8 cellular contexts compared by ENCODE assay signal in the genomic region with DNA sequence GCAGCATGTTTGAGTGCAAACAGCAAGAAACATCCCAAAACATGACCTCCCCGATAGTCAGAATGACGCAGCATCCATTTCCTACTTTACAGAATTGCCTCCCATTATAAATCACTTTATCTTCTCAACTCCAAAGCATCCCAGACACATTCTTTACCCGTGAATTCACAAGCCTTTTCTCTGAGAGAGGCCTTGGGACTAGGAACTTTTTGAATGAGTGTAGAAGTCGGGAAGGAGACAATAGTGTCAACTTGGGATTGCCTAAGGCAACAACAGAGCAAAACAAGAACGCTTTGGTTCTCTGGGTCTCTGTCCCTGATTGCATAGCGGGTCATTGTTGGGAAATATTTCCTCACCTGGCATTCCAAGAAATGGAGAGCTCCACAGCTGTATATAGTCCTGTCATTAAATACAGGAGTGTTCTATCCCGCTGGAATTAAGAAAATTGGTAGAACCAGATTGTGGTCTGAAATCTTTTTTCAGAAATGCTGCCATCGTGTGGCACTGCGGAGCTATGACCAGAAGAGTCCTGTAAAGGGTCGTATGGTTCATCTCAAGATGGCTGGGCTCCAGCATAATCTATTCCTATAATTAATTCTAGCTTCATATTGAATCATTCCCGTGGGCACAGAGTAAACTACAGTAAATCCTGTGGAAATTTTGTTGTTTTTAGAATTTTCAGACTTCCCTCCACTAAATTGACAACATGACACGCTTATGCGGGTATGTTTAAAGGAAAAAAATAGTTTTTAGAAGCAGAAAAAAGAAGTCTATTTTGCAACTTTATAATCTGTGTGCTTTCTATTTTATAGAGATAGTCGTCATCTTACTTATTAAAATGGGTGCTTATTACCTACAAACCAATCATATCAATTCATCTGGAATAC. TPM values are rescaled to one million over a fixed set of nuclear protein-coding genes. Genes with fewer than 3 reads are reported as not detected.
DNase-seq lines count a peak whose midpoint lies in the region; ATAC-seq, FAIRE-seq and TF ChIP-seq lines count a peak whose summit lies in the region.

No MANE protein-coding gene starts in this region.

- 8% methylated on average over 10 of the region's 14 CpGs for WGBS in HUES64
- 25% methylated on average over 14 of the region's 14 CpGs for WGBS in hepatocyte (ENCODE audit: low lambda C conversion rate, missing lambda C conversion rate)
- WGBS in lower leg skin, 2 donors = 25 to 28% methylated on average over 14 of the region's 14 CpGs

- TF ChIP-seq CTCF in astrocyte (IDR thresholded peaks at IDR 0.05; ENCODE audit: insufficient read depth, low read depth, low read length) (peak; percentile 90), hepatocyte (IDR thresholded peaks at IDR 0.05; ENCODE audit: poor library complexity) (peak; percentile 86), retinal pigment epithelial cell (conservative IDR thresholded peaks at IDR 0.05; ENCODE audit: low read depth, low read length) (peak; percentile 89), lower leg skin (IDR thresholded peaks at IDR 0.05) (no peak)

- DNase-seq in ELF-1 (ENCODE audit: low read depth, low spot score) (peak; percentile 91), astrocyte (ENCODE audit: low read depth) (peak; percentile 94), hepatocyte (ENCODE audit: low spot score) (peak; percentile 73), retinal pigment epithelial cell (ENCODE audit: low read depth) (no peak), lower leg skin (ENCODE audit: low spot score in 2 of 2) (no peak)

- H3K4me1 Mint-ChIP-seq in astrocyte (ENCODE audit: low read depth, unreplicated experiment) = peaks cover 20% of the 10 kb centered on the region

- H3K9me2 ChIP-seq in hepatocyte (replicated peaks; ENCODE audit: insufficient read depth) = no peaks in the 10 kb centered on the region

- no peak for TF ChIP-seq POLR2A in lower leg skin (IDR thresholded peaks at IDR 0.05)

- peak; percentile 96 for FAIRE-seq in astrocyte (lab: Jason Lieb, UNC)

- H3K27ac ChIP-seq in HUES64 (ENCODE audit: low read depth, low read length) = peak overlapping the region; percentile 75
- H3K27ac ChIP-seq in astrocyte (ENCODE audit: low read depth, low read length) = peak overlapping the region; percentile 88
- H3K27ac ChIP-seq in hepatocyte = no peak overlapping the region

- H3K4me2 ChIP-seq in astrocyte (ENCODE audit: low read length) (peak overlapping the region; percentile 83), hepatocyte (peak overlapping the region; percentile 69)

- no peaks in the 10 kb centered on the region for H4K20me1 ChIP-seq in astrocyte (ENCODE audit: insufficient read depth, low read length)
- H4K20me1 ChIP-seq in hepatocyte (ENCODE audit: insufficient read depth, poor library complexity, severe bottlenecking) = no peaks in the 10 kb centered on the region

- H3K36me3 ChIP-seq in HUES64 (ENCODE audit: insufficient read depth, low read length) (no peaks in the 10 kb centered on the region; the same call in 1 of the 2 replicates), astrocyte (ENCODE audit: insufficient read depth, low read length) (no peaks in the 10 kb centered on the region), hepatocyte (replicated peaks; ENCODE audit: insufficient read depth, low read depth) (no peaks in the 10 kb centered on the region)

- H3K9me3 ChIP-seq in HUES64 (ENCODE audit: insufficient read depth, low read depth, low read length) (no peaks in the 10 kb centered on the region), astrocyte (ENCODE audit: insufficient read depth, low read depth, low read length) (no peaks in the 10 kb centered on the region), hepatocyte (ENCODE audit: low read depth) (no peaks in the 10 kb centered on the region)

- H3K9ac ChIP-seq in HUES64 (ENCODE audit: low read depth, low read length) (peak overlapping the region; percentile 50; the same call in 1 of the 2 replicates), astrocyte (ENCODE audit: low read length) (peak overlapping the region; percentile 74)

- no peaks in the 10 kb centered on the region for H3K36me3 Mint-ChIP-seq in astrocyte (ENCODE audit: low read depth, unreplicated experiment)

- ATAC-seq in GM21515 (IDR thresholded peaks at IDR 0.05; ENCODE audit: unreplicated experiment) = peak; percentile 80

- H3K79me2 ChIP-seq in astrocyte (ENCODE audit: insufficient read depth, low read length) = no peaks in the 10 kb centered on the region
- no peaks in the 10 kb centered on the region for H3K79me2 ChIP-seq in hepatocyte

- no peaks in the 10 kb centered on the region for H3K27me3 Mint-ChIP-seq in astrocyte (ENCODE audit: low read depth, unreplicated experiment)

- peak overlapping the region; percentile 49 for H3K4me3 ChIP-seq in HUES64 (ENCODE audit: low read length)
- H3K4me3 ChIP-seq in astrocyte (ENCODE audit: insufficient read depth, low read depth, low read length) = peak overlapping the region; percentile 47
- H3K4me3 ChIP-seq in hepatocyte = no peak overlapping the region
- H3K4me3 ChIP-seq in retinal pigment epithelial cell (ENCODE audit: low read length) = no peak overlapping the region
- no peak overlapping the region for H3K4me3 ChIP-seq in lower leg skin (ENCODE audit: low read depth, poor library complexity, severe bottlenecking)

- H3K9me3 Mint-ChIP-seq in astrocyte (ENCODE audit: unreplicated experiment) = no peaks in the 10 kb centered on the region

- intact Hi-C loops in lower leg skin (cut with DNase I; ENCODE audit: low total_unique reads) = loop anchor here (10.0 kb wide), 1 partner anchor 119 kb away; no protein-coding TSS in a partner anchor

- peak overlapping the region; percentile 98 for H3K27ac Mint-ChIP-seq in astrocyte (ENCODE audit: unreplicated experiment)

- H3K4me1 ChIP-seq in HUES64 (ENCODE audit: insufficient read depth, low read length) (peaks cover 45% of the 10 kb centered on the region), astrocyte (ENCODE audit: insufficient read depth, low read length) (peaks cover 27% of the 10 kb centered on the region), hepatocyte (ENCODE audit: insufficient read depth) (no peaks in the 10 kb centered on the region)

- H3K27me3 ChIP-seq in HUES64 (ENCODE audit: insufficient read depth, low read length) (no peaks in the 10 kb centered on the region), astrocyte (ENCODE audit: insufficient read depth, low read length) (no peaks in the 10 kb centered on the region), hepatocyte (peaks cover 18% of the 10 kb centered on the region)

- H3K4me3 Mint-ChIP-seq in astrocyte (ENCODE audit: unreplicated experiment) = peak overlapping the region; percentile 72

- H2AFZ ChIP-seq in astrocyte (ENCODE audit: low read depth, low read length) = peak overlapping the region; percentile 57
- peak overlapping the region; percentile 21 for H2AFZ ChIP-seq in hepatocyte

TF ChIP-seq in PFSK-1, 5 proteins besides CTCF, POLR2A, EP300 and RAD21:
- TF ChIP-seq POLR2AphosphoS5 (IDR thresholded peaks at IDR 0.05; ENCODE audit: low read depth, low read length) (no peak), SIN3A (IDR thresholded peaks at IDR 0.05; ENCODE audit: borderline replicate concordance, insufficient read depth, low read length) (peak; percentile 37; the same call in 1 of the 2 replicates)

RNA-seq across cellular contexts. Expression of gene SPP1, which starts 2.0 kb away (rescaled TPM):
- 36.8 TPM for polyA plus RNA-seq in HUES64 (2013, experiment 1 of 2)
- polyA plus RNA-seq in HUES64 (2013, experiment 2 of 2) = 34.9 TPM
- 5,096 TPM for polyA plus RNA-seq in PFSK-1 (2012; ENCODE audit: insufficient read length, low read depth)
- total RNA-seq in astrocyte (153 and 217 TPM in 2 replicates), hepatocyte (175 and 225 TPM in 2 replicates), lower leg skin (10 to 100 TPM in 2 of 4 donors, 1 to 10 TPM in 2; 1.9 to 57.0 (median 7.4) TPM)
- polyA plus RNA-seq in hepatocyte = 244 and 466 TPM in 2 replicates

RNA-seq across cellular contexts. Expression of gene PKD2, which starts 33.9 kb away (rescaled TPM):
- polyA plus RNA-seq in HUES64 (2013, experiment 1 of 2) = 20.5 TPM
- 19.0 TPM for polyA plus RNA-seq in HUES64 (2013, experiment 2 of 2)
- polyA plus RNA-seq in PFSK-1 (2012; ENCODE audit: insufficient read length, low read depth) = 10.2 TPM
- total RNA-seq in astrocyte (19.7 TPM in 2 replicates), hepatocyte (32.3 and 36.7 TPM in 2 replicates), lower leg skin (10 to 100 TPM; 17.3 to 25.4 (median 21.7) TPM)
- 17.8 and 19.3 TPM in 2 replicates for polyA plus RNA-seq in hepatocyte

Comparison
In these comparisons a context has a peak if more than half of its experiments do, and no peak if none do; other contexts are left out.
1. DNase-seq: peak in ELF-1 (single experiment), astrocyte (single experiment) and hepatocyte (single experiment); none in retinal pigment epithelial cell (single experiment) and lower leg skin (0 of 2).
2. H3K4me3 ChIP-seq: peak in HUES64 (single experiment) and astrocyte (single experiment); none in hepatocyte (single experiment), retinal pigment epithelial cell (single experiment) and lower leg skin (single experiment).
3. CTCF ChIP-seq: peak in astrocyte (single experiment), hepatocyte (single experiment) and retinal pigment epithelial cell (single experiment); none in lower leg skin (0 of 3).